ENCODE assay signal across 8 cellular contexts in genomic region chr11:114166389-114166788, GRCh38.
A peak's percentile ranks its signal among the peaks of the same experiment; 100 is the strongest.
DNase-seq lines count a peak whose midpoint lies in the region; TF ChIP-seq lines count a peak whose summit lies in the region.

No MANE protein-coding gene starts in this region.

- H3K9me3 ChIP-seq in ascending aorta = no peaks in the 10 kb centered on the region
- H3K9me3 ChIP-seq in muscle layer of colon (ENCODE audit: low read length) = no peaks in the 10 kb centered on the region

- peaks cover 89% of the 10 kb centered on the region for H3K4me1 Mint-ChIP-seq in activated T-cell treated with anti-CD3 and anti-CD28 coated beads, Interleukin-2, amount 50 U/mL, for 24 hours (ENCODE audit: low read depth)
- H3K4me1 Mint-ChIP-seq in type B pancreatic cell (ENCODE audit: unreplicated experiment) = peaks cover 88% of the 10 kb centered on the region

- H3K27me3 Mint-ChIP-seq in activated T-cell treated with anti-CD3 and anti-CD28 coated beads, Interleukin-2, amount 50 U/mL, for 24 hours = no peaks in the 10 kb centered on the region
- H3K27me3 Mint-ChIP-seq in type B pancreatic cell = peaks cover 88% of the 10 kb centered on the region

- H3K4me1 ChIP-seq in ascending aorta (peaks cover 73 to 92% of the 10 kb centered on the region in 2 donors), muscle layer of colon (ENCODE audit: insufficient read depth, low read length) (peaks cover 96% of the 10 kb centered on the region)

- peak overlapping the region; percentile 92 to 99 for H3K27ac ChIP-seq in ascending aorta
- H3K27ac ChIP-seq in muscle layer of colon (ENCODE audit: low read depth, low read length) = peak overlapping the region; percentile 98

- H3K9me3 Mint-ChIP-seq in activated T-cell treated with anti-CD3 and anti-CD28 coated beads, Interleukin-2, amount 50 U/mL, for 24 hours = no peaks in the 10 kb centered on the region
- H3K9me3 Mint-ChIP-seq in type B pancreatic cell = no peaks in the 10 kb centered on the region

- peak overlapping the region; percentile 37 for H3K9ac ChIP-seq in muscle layer of colon (ENCODE audit: low read length)

- H3K36me3 ChIP-seq in ascending aorta (peaks cover 0 to 22% of the 10 kb centered on the region in 2 donors), muscle layer of colon (ENCODE audit: insufficient read depth, low read length) (no peaks in the 10 kb centered on the region)

- H3K27ac Mint-ChIP-seq in activated T-cell treated with anti-CD3 and anti-CD28 coated beads, Interleukin-2, amount 50 U/mL, for 24 hours = peak overlapping the region; percentile 63
- no peak overlapping the region for H3K27ac Mint-ChIP-seq in type B pancreatic cell

- no peak overlapping the region for H3K4me3 Mint-ChIP-seq in activated T-cell treated with anti-CD3 and anti-CD28 coated beads, Interleukin-2, amount 50 U/mL, for 24 hours
- peak overlapping the region; percentile 46 for H3K4me3 Mint-ChIP-seq in type B pancreatic cell

- H3K36me3 Mint-ChIP-seq in activated T-cell treated with anti-CD3 and anti-CD28 coated beads, Interleukin-2, amount 50 U/mL, for 24 hours (ENCODE audit: low read depth) = no peaks in the 10 kb centered on the region
- no peaks in the 10 kb centered on the region for H3K36me3 Mint-ChIP-seq in type B pancreatic cell

- intact Hi-C loops in ascending aorta (cut with DNase I) = loop anchor here (5.0 kb wide), 1 partner anchor 34 kb away; no protein-coding TSS in a partner anchor

- H3K27me3 ChIP-seq in ascending aorta (no peaks in the 10 kb centered on the region), muscle layer of colon (ENCODE audit: control insufficient read depth in 1 of 2, insufficient read depth in 2 of 2, low read length in 2 of 2) (no peaks in the 10 kb centered on the region)

- no peak for DNase-seq in activated T-cell treated with anti-CD3 and anti-CD28 coated beads, Interleukin-2, amount 50 U/mL, for 24 hours
- DNase-seq in activated T-cell treated with anti-CD3 and anti-CD28 coated beads for 4 hours (no peak), ascending aorta (ENCODE audit: low spot score in 2 of 2) (no peak), type B pancreatic cell (ENCODE audit: extremely low spot score, unreplicated experiment) (no peak), NCI-H82 (lab: John Stamatoyannopoulos, UW) (no peak)
- no peak for DNase-seq in activated CD4-positive, CD25-positive, alpha-beta regulatory T cell treated with anti-CD3 and anti-CD28 coated beads, Interleukin-2, amount 50 U/mL, for 72 hours
- no peak for DNase-seq in effector CD8-positive, alpha-beta T cell (lab: John Stamatoyannopoulos, UW)

- H3K4me3 ChIP-seq in ascending aorta (no peak overlapping the region), muscle layer of colon (ENCODE audit: low read depth in 1 of 2, low read length in 2 of 2) (no peak overlapping the region)

- TF ChIP-seq CTCF in ascending aorta (IDR thresholded peaks at IDR 0.05) (no peak), type B pancreatic cell (conservative IDR thresholded peaks at IDR 0.05) (no peak)
